17 cellular contexts compared by ENCODE assay signal in genomic region chr20:32460231-32460630, GRCh38.
A peak's percentile ranks its signal among the peaks of the same experiment; 100 is the strongest.
DNase-seq lines count a peak whose midpoint lies in the region; ATAC-seq, FAIRE-seq and TF ChIP-seq lines count a peak whose summit lies in the region.
"Had no signal": no experiment of that assay in that cellular context is flagged by ENCODE, and none has a peak within 500 bp of the region (broad histone marks: within the 10 kb centered on the region; RNA-seq: fewer than 3 reads in every experiment).

No MANE protein-coding gene starts in this region.

- H3K27me3 Mint-ChIP-seq in nephron (ENCODE audit: low read depth), result peaks cover 3% of the 10 kb centered on the region
- H3K27me3 Mint-ChIP-seq: CD4-positive, alpha-beta memory T cell had no signal

- intact Hi-C loops in kidney (cut with DNase I), result no loop called here

- H3K27ac ChIP-seq in angular gyrus (ENCODE audit: low read depth, low read length) (peak overlapping the region; percentile 65), kidney (ENCODE audit: low read depth in 2 of 2, low read length in 2 of 2) (no peak overlapping the region), temporal lobe (ENCODE audit: low read depth, low read length) (peak overlapping the region; percentile 52)

- no peaks in the 10 kb centered on the region for H3K9me3 ChIP-seq in kidney (ENCODE audit: control insufficient read depth in 1 of 2, low read length in 2 of 2)

- CTCF ChIA-PET in GM10248 (lab: Yijun Ruan, JAX), result no interaction called here

- no peak overlapping the region for H3K4me3 ChIP-seq in kidney (ENCODE audit: low read length in 2 of 2)
- H3K4me3 ChIP-seq: K562 had no signal

- H3K4me1 Mint-ChIP-seq in nephron, result peaks cover 23% of the 10 kb centered on the region

- POLR2A ChIA-PET in GM10248 (lab: Yijun Ruan, JAX), result no interaction called here

- no peak for FAIRE-seq in kidney (lab: Jason Lieb, UNC)
- FAIRE-seq: K562 had no signal

- H3K9ac ChIP-seq in kidney (ENCODE audit: low read length in 2 of 2), result no peak overlapping the region

- DNase-seq in kidney (peak; percentile 47), GM10248 (ENCODE audit: extremely low spot score) (no peak)
- no peak for DNase-seq in stimulated activated CD4-positive, alpha-beta T cell treated with anti-CD3 and anti-CD28 coated beads, Interleukin-15, amount 100 ng/mL, for 24 hours
- DNase-seq: ACHN; CD4-positive, alpha-beta memory T cell; HCEC 1CT; NCI-H1436; NCI-H2029; NCI-H2171; NCI-H446 treated with DMSO at 0.1 percent for 48 hours; NCI-H748 treated with DMSO at 0.1 percent for 48 hours; RPMI8226 had no signal

- H3K27ac Mint-ChIP-seq in nephron, result peak overlapping the region; percentile 59 to 91 (median 85)

- H3K36me3 Mint-ChIP-seq in nephron (ENCODE audit: low read depth), result no peaks in the 10 kb centered on the region

- no peak for TF ChIP-seq POLR2A in GM18505 (IDR thresholded peaks at IDR 0.05; ENCODE audit: borderline replicate concordance, extremely low read depth, insufficient read depth, insufficient read length)

- peaks cover 4 to 8% of the 10 kb centered on the region in 2 donors for H3K36me3 ChIP-seq in kidney (ENCODE audit: control insufficient read depth in 1 of 2, insufficient read depth in 2 of 2, low read length in 2 of 2)

- H3K4me1 ChIP-seq in kidney (ENCODE audit: control insufficient read depth in 1 of 2, insufficient read depth in 1 of 2, low read depth in 1 of 2, low read length in 2 of 2), result peaks cover 28 to 49% of the 10 kb centered on the region in 2 donors

- H3K9me3 Mint-ChIP-seq in nephron, result no peaks in the 10 kb centered on the region

- peak overlapping the region in 1 of 3 experiments; percentile 46 for H3K4me3 Mint-ChIP-seq in nephron
- H3K4me3 Mint-ChIP-seq: CD4-positive, alpha-beta memory T cell had no signal

- ATAC-seq in GM18505 (IDR thresholded peaks at IDR 0.05; ENCODE audit: unreplicated experiment), result no peak
- ATAC-seq: K562 had no signal

- TF ChIP-seq CTCF in kidney (IDR thresholded peaks at IDR 0.05; ENCODE audit: borderline replicate concordance, extremely low read depth, insufficient read depth), result no peak
- TF ChIP-seq CTCF in nephron (IDR thresholded peaks at IDR 0.05; ENCODE audit: unreplicated experiment in 3 of 3), result no peak
- no peak for TF ChIP-seq CTCF in GM10248 (IDR thresholded peaks at IDR 0.05; ENCODE audit: control extremely low read depth, extremely low read depth, low read depth, missing control alignments)

Comparison
In these comparisons a context has a peak if more than half of its experiments do, and no peak if none do; other contexts are left out.
1. H3K27ac ChIP-seq: peak in angular gyrus (single experiment) and temporal lobe (single experiment); none in kidney (0 of 2).